8 cellular contexts compared by ENCODE assay signal in genomic region chr6:159760602-159761057, GRCh38. TPM values are rescaled to one million over a fixed set of nuclear protein-coding genes. Genes with fewer than 3 reads are reported as not detected.
DNase-seq lines count a peak whose midpoint lies in the region; ATAC-seq, FAIRE-seq and TF ChIP-seq lines count a peak whose summit lies in the region.
"Had no signal": no experiment of that assay in that cellular context is flagged by ENCODE, and none has a peak within 500 bp of the region (broad histone marks: within the 10 kb centered on the region; RNA-seq: fewer than 3 reads in every experiment).

No MANE protein-coding gene starts in this region.

- H3K27me3 Mint-ChIP-seq in GM23338 (ENCODE audit: insufficient read depth, low read depth, poor library complexity) (peaks cover 20% of the 10 kb centered on the region), endodermal cell (ENCODE audit: insufficient read depth) (no peaks in the 10 kb centered on the region)

- ATAC-seq in GM23338 (peak; percentile 40), GM21381 (IDR thresholded peaks at IDR 0.05; ENCODE audit: unreplicated experiment) (no peak), HG03108 (IDR thresholded peaks at IDR 0.05; ENCODE audit: unreplicated experiment) (no peak)

- peaks cover 34% of the 10 kb centered on the region; the same call in 1 of the 2 replicates for H3K36me3 ChIP-seq in GM23338 (ENCODE audit: insufficient read depth)
- peaks cover 72% of the 10 kb centered on the region for H3K36me3 ChIP-seq in endodermal cell (ENCODE audit: control insufficient read depth, insufficient read depth, low read length)

- no peaks in the 10 kb centered on the region for H3K9me3 ChIP-seq in endodermal cell (ENCODE audit: control insufficient read depth, low read length)

- H3K4me1 Mint-ChIP-seq in GM23338: peaks cover 37% of the 10 kb centered on the region
- H3K4me1 Mint-ChIP-seq in endodermal cell: peaks cover 20% of the 10 kb centered on the region

- TF ChIP-seq CTCF in GM23338 (conservative IDR thresholded peaks at IDR 0.05; ENCODE audit: low read depth in 2 of 2) (no peak), endodermal cell (conservative IDR thresholded peaks at IDR 0.05) (no peak)

- H3K4me3 ChIP-seq in GM23338 (peak overlapping the region; percentile 88), endodermal cell (ENCODE audit: low read length) (peak overlapping the region; percentile 70)

- peaks cover 35% of the 10 kb centered on the region for H3K79me2 ChIP-seq in GM23338 (replicated peaks; ENCODE audit: insufficient read depth)

- H4K20me1 ChIP-seq in GM23338 (replicated peaks; ENCODE audit: insufficient read depth): 0 out of 2 replicates have a peak, but pooled peaks cover 9% of the 10 kb centered on the region

- H3K9me3 Mint-ChIP-seq in GM23338 (no peaks in the 10 kb centered on the region; the same call in 2 of the 3 replicates), endodermal cell (no peaks in the 10 kb centered on the region)

- H3K27ac ChIP-seq in GM23338 (ENCODE audit: low read depth) (peak overlapping the region; percentile 98), endodermal cell (ENCODE audit: low read depth, low read length) (peak overlapping the region; percentile 93)

- peaks cover 70% of the 10 kb centered on the region for H3K36me3 Mint-ChIP-seq in GM23338 (ENCODE audit: low read depth)
- peaks cover 55% of the 10 kb centered on the region for H3K36me3 Mint-ChIP-seq in endodermal cell (ENCODE audit: low read depth)

- 17 to 54% methylated on average over 1 to 3 of the region's 3 CpGs for WGBS in endodermal cell (ENCODE audit: insufficient coverage in 1 of 2, insufficient read length in 1 of 2), 2 experiments

- peaks cover 5% of the 10 kb centered on the region for H3F3A ChIP-seq in GM23338 (replicated peaks; ENCODE audit: low read depth)

- peak; percentile 62 for FAIRE-seq in RCC 7860 (lab: Jason Lieb, UNC)

- DNase-seq in GM23338 (ENCODE audit: low spot score) (peak; percentile 93), RCC 7860 (ENCODE audit: low spot score) (peak; percentile 90), endodermal cell (peak; percentile 86), non-pigmented ciliary epithelial cell (ENCODE audit: low read depth) (peak; percentile 46)
- DNase-seq in activated CD8-positive, alpha-beta memory T cell treated with anti-CD3 and anti-CD28 coated beads, Interleukin-2, amount 50 U/mL, for 48 hours: no peak

- no peaks in the 10 kb centered on the region for H3K9me2 ChIP-seq in GM23338 (ENCODE audit: insufficient read depth)

- peaks cover 18% of the 10 kb centered on the region for H3K4me1 ChIP-seq in GM23338 (ENCODE audit: insufficient read depth)
- peaks cover 4% of the 10 kb centered on the region for H3K4me1 ChIP-seq in endodermal cell (ENCODE audit: control insufficient read depth, insufficient read depth, low read length)

- H3K4me2 ChIP-seq in GM23338: peak overlapping the region; percentile 71

- H3K4me3 Mint-ChIP-seq in GM23338: peak overlapping the region; percentile 90
- peak overlapping the region; percentile 87 for H3K4me3 Mint-ChIP-seq in endodermal cell

- peak overlapping the region; percentile 94 for H3K27ac Mint-ChIP-seq in GM23338
- H3K27ac Mint-ChIP-seq in endodermal cell: peak overlapping the region; percentile 96

- peak overlapping the region; percentile 32 for H3K9ac ChIP-seq in endodermal cell (ENCODE audit: extremely low read depth, low read length, poor library complexity, severe bottlenecking)

- H2AFZ ChIP-seq in GM23338: no peak overlapping the region

- H3K27me3 ChIP-seq in GM23338 (ENCODE audit: insufficient read depth): no peaks in the 10 kb centered on the region
- H3K27me3 ChIP-seq in endodermal cell (ENCODE audit: control insufficient read depth, insufficient read depth, low read length, poor library complexity, severe bottlenecking): no peaks in the 10 kb centered on the region

TF ChIP-seq in GM23338, 12 proteins besides CTCF, POLR2A, EP300 and RAD21:
- TF ChIP-seq POLR2AphosphoS5 (IDR thresholded peaks at IDR 0.05; ENCODE audit: low read depth): 0 out of 2 replicates have a peak, but pooled peaks have one; percentile 15
- TF ChIP-seq ZNF331 (CRISPR knock-in tag; IDR thresholded peaks at IDR 0.05; ENCODE audit: low read depth): no peak
- TF ChIP-seq JUNB (IDR thresholded peaks at IDR 0.05; ENCODE audit: unreplicated experiment): no peak
- no peak for TF ChIP-seq ZNF462 (CRISPR knock-in tag; IDR thresholded peaks at IDR 0.05)
TF ChIP-seq in GM23338: peak in this region for 1.

RNA-seq across cellular contexts. Expression of gene ACAT2, which starts 1.2 kb away (rescaled TPM):
- total RNA-seq in GM23338 (2014; rRNA removed; shearing (Covaris generic)): 104 and 108 TPM in 2 replicates
- polyA plus RNA-seq in GM23338 (2016; fragmentation: Nextera tagmentation; extraction: Ambion mirVana): 136 and 151 TPM in 2 replicates
- total RNA-seq in endodermal cell: 100 to 1,000 TPM; 108 to 147 TPM
- polyA plus RNA-seq in endodermal cell (2013, experiment 1 of 2): 161 TPM
- 165 TPM for polyA plus RNA-seq in endodermal cell (2013, experiment 2 of 2)

RNA-seq across cellular contexts. Expression of gene TCP1, which starts 28.8 kb away (rescaled TPM):
- total RNA-seq in GM23338 (2014; rRNA removed; shearing (Covaris generic)): 339 and 346 TPM in 2 replicates
- 200 and 222 TPM in 2 replicates for polyA plus RNA-seq in GM23338 (2016; fragmentation: Nextera tagmentation; extraction: Ambion mirVana)
- 100 to 1,000 TPM; 241 to 246 TPM for total RNA-seq in endodermal cell
- polyA plus RNA-seq in endodermal cell (2013, experiment 1 of 2): 234 TPM
- polyA plus RNA-seq in endodermal cell (2013, experiment 2 of 2): 228 TPM

RNA-seq across cellular contexts. Expression of gene MRPL18, which starts 29.6 kb away (rescaled TPM):
- 91.3 and 91.4 TPM in 2 replicates for total RNA-seq in GM23338 (2014; rRNA removed; shearing (Covaris generic))
- 228 and 230 TPM in 2 replicates for polyA plus RNA-seq in GM23338 (2016; fragmentation: Nextera tagmentation; extraction: Ambion mirVana)
- total RNA-seq in endodermal cell: 10 to 100 TPM; 46.7 to 56.9 TPM
- polyA plus RNA-seq in endodermal cell (2013, experiment 1 of 2): 40.7 TPM
- polyA plus RNA-seq in endodermal cell (2013, experiment 2 of 2): 40.6 TPM

RNA-seq across cellular contexts. Expression of gene WTAP, which starts 33.3 kb away (rescaled TPM):
- 108 and 110 TPM in 2 replicates for total RNA-seq in GM23338 (2014; rRNA removed; shearing (Covaris generic))
- polyA plus RNA-seq in GM23338 (2016; fragmentation: Nextera tagmentation; extraction: Ambion mirVana): 107 and 121 TPM in 2 replicates
- 100 to 1,000 TPM; 112 to 119 TPM for total RNA-seq in endodermal cell
- polyA plus RNA-seq in endodermal cell (2013, experiment 1 of 2): 117 TPM
- 110 TPM for polyA plus RNA-seq in endodermal cell (2013, experiment 2 of 2)

RNA-seq across cellular contexts. Expression of gene PNLDC1, which starts 39.4 kb away (rescaled TPM):
- total RNA-seq in GM23338 (2014; rRNA removed; shearing (Covaris generic)): 0.12 TPM in 1 of 2 replicates, not detected in the other
- not detected in 2 replicates for polyA plus RNA-seq in GM23338 (2016; fragmentation: Nextera tagmentation; extraction: Ambion mirVana)
- total RNA-seq in endodermal cell: not detected
- polyA plus RNA-seq in endodermal cell (2013, experiment 1 of 2): not detected
- not detected for polyA plus RNA-seq in endodermal cell (2013, experiment 2 of 2)
- total RNA-seq: dermis microvascular lymphatic vessel endothelial cell had no signal
